ENCODE assay signal across 12 cellular contexts in the genomic region with DNA sequence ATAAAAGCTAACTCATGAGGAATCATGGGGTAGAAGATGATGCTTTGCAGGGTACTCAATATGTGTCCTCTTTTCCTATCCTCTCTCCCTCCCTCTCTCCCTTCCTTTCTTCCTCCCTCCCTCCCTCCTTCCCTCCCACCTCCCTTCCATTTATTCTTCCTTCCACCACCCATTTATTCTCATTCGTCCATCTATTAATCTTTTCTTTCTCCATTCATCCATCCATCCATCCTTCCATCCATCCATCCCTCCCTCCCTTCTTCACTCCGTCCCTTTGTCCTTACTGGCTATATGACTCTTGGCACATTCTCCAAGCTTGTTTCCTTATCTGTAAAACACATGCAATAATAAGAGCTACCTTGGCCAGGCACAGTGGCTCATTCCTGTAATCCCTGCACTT. TPM values are rescaled to one million over a fixed set of nuclear protein-coding genes. Genes with fewer than 3 reads are reported as not detected.
"Had no signal": no experiment of that assay in that cellular context is flagged by ENCODE, and none has a peak within 500 bp of the region (broad histone marks: within the 10 kb centered on the region; RNA-seq: fewer than 3 reads in every experiment).

No MANE protein-coding gene starts in this region.

- H2AFZ ChIP-seq: GM23248, GM23338 had no signal

- H3K4me2 ChIP-seq: GM23338 had no signal

- H3K9me3 ChIP-seq: HAP-1 had no signal

- H3K4me3 Mint-ChIP-seq: GM23338, H9, HFFc6 had no signal

- ATAC-seq: GM23338, HCT116 had no signal

- DNase-seq: GM23248, GOT3, H7, H9, HCEC 1CT, HFFc6 had no signal

- H3K27ac ChIP-seq: GM23248 had no signal

- H3K4me3 ChIP-seq: GM23248, GM23338, HAP-1 had no signal

- H3K9ac ChIP-seq: GM23248 had no signal

- H3K36me3 ChIP-seq: HAP-1 had no signal

- FAIRE-seq: H1, H54 had no signal

- H3K4me1 ChIP-seq: HAP-1 had no signal

- H3K27ac Mint-ChIP-seq: GM23338, H9, HFFc6 had no signal

- H3K9me3 Mint-ChIP-seq: GM23338, H9, HFFc6 had no signal

RNA-seq across cellular contexts. Expression of a gene that starts 40.9 kb away (rescaled TPM):
- total RNA-seq: GM23248, H4 had no signal
- polyA plus RNA-seq: GM23248, GM23338 had no signal
